9 cellular contexts compared by ENCODE assay signal in the genomic region with DNA sequence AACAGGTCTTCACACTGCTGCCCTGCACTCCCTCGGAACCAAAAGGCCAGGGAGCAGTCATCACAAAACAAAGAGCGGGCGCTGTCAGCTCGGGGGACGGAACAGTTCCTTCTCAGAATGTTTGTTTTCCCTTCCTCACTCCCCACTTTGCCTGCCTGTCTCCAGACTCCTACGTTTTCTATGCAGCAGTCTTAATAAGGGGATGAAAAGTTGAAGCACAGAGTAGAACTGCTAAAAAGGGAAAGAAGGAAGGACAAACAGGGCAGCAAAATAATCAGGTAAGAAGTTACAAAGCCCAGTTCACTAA. TPM values are rescaled to one million over a fixed set of nuclear protein-coding genes. Genes with fewer than 3 reads are reported as not detected.
DNase-seq lines count a peak whose midpoint lies in the region; ATAC-seq and TF ChIP-seq lines count a peak whose summit lies in the region.
"Had no signal": no experiment of that assay in that cellular context is flagged by ENCODE, and none has a peak within 500 bp of the region (broad histone marks: within the 10 kb centered on the region; RNA-seq: fewer than 3 reads in every experiment).

No MANE protein-coding gene starts in this region.

- H3K27ac ChIP-seq in HEK293 (ENCODE audit: extremely low read depth, low read depth, low read length) (peak overlapping the region; percentile 52; the same call in 1 of the 2 replicates), iPS DF 6.9 (ENCODE audit: low read length) (no peak overlapping the region), smooth muscle cell (ENCODE audit: low read depth) (peak overlapping the region; percentile 60)

- peak overlapping the region; percentile 99 for H3K4me2 ChIP-seq in smooth muscle cell

- H3K27ac Mint-ChIP-seq in activated naive CD4-positive, alpha-beta T cell treated with anti-CD3 and anti-CD28 coated beads, Interleukin-2, amount 50 U/mL, for 72 hours = peak overlapping the region; percentile 12 to 83

- peaks cover 6% of the 10 kb centered on the region for H3K4me1 ChIP-seq in HEK293 (ENCODE audit: control insufficient read depth, insufficient read depth, low read length)
- 0 out of 2 replicates have a peak, but pooled peaks cover 1% of the 10 kb centered on the region for H3K4me1 ChIP-seq in iPS DF 6.9 (ENCODE audit: control insufficient read depth, insufficient read depth, low read length)
- peaks cover 11% of the 10 kb centered on the region for H3K4me1 ChIP-seq in smooth muscle cell (ENCODE audit: low read depth)

- no peak for ATAC-seq in activated naive CD4-positive, alpha-beta T cell treated with anti-CD3 and anti-CD28 coated beads, Interleukin-2, amount 50 U/mL, for 72 hours
- ATAC-seq in HG02970 (IDR thresholded peaks at IDR 0.05; ENCODE audit: low FRiP score, unreplicated experiment) = no peak

- POLR2A ChIA-PET in HEK293 (lab: Yijun Ruan, JAX) = interaction anchor here (0.6 to 1.6 kb wide), 3 partner anchors 8 to 79 kb away, joined by 3 to 4 read pairs (median 3); no protein-coding TSS in a partner anchor

- peaks cover 7% of the 10 kb centered on the region in 2 donors for H3K36me3 Mint-ChIP-seq in activated naive CD4-positive, alpha-beta T cell treated with anti-CD3 and anti-CD28 coated beads, Interleukin-2, amount 50 U/mL, for 72 hours

- H3K27me3 ChIP-seq in iPS DF 6.9 (ENCODE audit: control insufficient read depth, insufficient read depth, low read length) (no peaks in the 10 kb centered on the region; the same call in 1 of the 2 replicates), smooth muscle cell (ENCODE audit: low read depth) (no peaks in the 10 kb centered on the region)

- WGBS in iPS DF 6.9 (ENCODE audit: insufficient coverage, insufficient read length) = no CpG with 5 or more reads among the region's 6 CpGs
- WGBS in smooth muscle cell (ENCODE audit: low lambda C conversion rate) = 1% methylated on average over 6 of the region's 6 CpGs

- CTCF ChIA-PET in HEK293 (lab: Yijun Ruan, JAX) = interaction anchor here (0.9 to 2.9 kb wide), 3 partner anchors 12 to 53 kb away, joined by 3 to 12 read pairs (median 3); no protein-coding TSS in a partner anchor

- peak overlapping the region; percentile 61 for H3K9ac ChIP-seq in smooth muscle cell (ENCODE audit: low read depth)

- peak overlapping the region; percentile 67 for H3K4me3 ChIP-seq in HEK293 (ENCODE audit: low read depth, low read length)
- peak overlapping the region; percentile 66; the same call in 1 of the 2 replicates for H3K4me3 ChIP-seq in iPS DF 6.9 (ENCODE audit: low read length)
- H3K4me3 ChIP-seq in smooth muscle cell = peak overlapping the region; percentile 93

- H3F3A ChIP-seq in smooth muscle cell (ENCODE audit: low read depth) = peaks cover 8% of the 10 kb centered on the region

- H3K79me2 ChIP-seq in smooth muscle cell (ENCODE audit: low read depth) = peaks cover 9% of the 10 kb centered on the region

- peak overlapping the region; percentile 95 for H2AFZ ChIP-seq in smooth muscle cell (ENCODE audit: low read depth)

- DNase-seq in activated naive CD4-positive, alpha-beta T cell treated with anti-CD3 and anti-CD28 coated beads, Interleukin-2, amount 50 U/mL, for 72 hours (ENCODE audit: low spot score in 2 of 2) = no peak
- DNase-seq in iPS DF 6.9 (ENCODE audit: low read depth, low spot score) (no peak), smooth muscle cell (lab: John Stamatoyannopoulos, UW; ENCODE audit: unreplicated experiment) (no peak), EL (no peak), HPDE6-E6E7 (ENCODE audit: extremely low spot score) (no peak), NCI-H2227 treated with DMSO at 0.1 percent for 48 hours (lab: John Stamatoyannopoulos, UW) (no peak)
- DNase-seq: activated CD4-positive, alpha-beta T cell treated with anti-CD3 and anti-CD28 coated beads, Interleukin-2, amount 50 U/mL, for 4 hours had no signal

- H3K36me3 ChIP-seq in HEK293 (ENCODE audit: control insufficient read depth in 2 of 2, insufficient read depth in 1 of 2, low read length in 2 of 2) (no peaks in the 10 kb centered on the region), iPS DF 6.9 (ENCODE audit: control insufficient read depth, insufficient read depth, low read length) (no peaks in the 10 kb centered on the region), smooth muscle cell (ENCODE audit: low read depth) (no peaks in the 10 kb centered on the region)

- TF ChIP-seq CTCF in HEK293 (tag by site-specific recombination; IDR thresholded peaks at IDR 0.05) (peak; percentile 3; the same call in 1 of the 2 replicates), smooth muscle cell (IDR thresholded peaks at IDR 0.05; ENCODE audit: borderline replicate concordance, insufficient read depth, poor library complexity, severe bottlenecking) (no peak)

- no peaks in the 10 kb centered on the region for H3K9me3 Mint-ChIP-seq in activated naive CD4-positive, alpha-beta T cell treated with anti-CD3 and anti-CD28 coated beads, Interleukin-2, amount 50 U/mL, for 72 hours

- H3K9me3 ChIP-seq in HEK293 (ENCODE audit: control insufficient read depth, insufficient read depth, low read depth, low read length) (no peaks in the 10 kb centered on the region), iPS DF 6.9 (ENCODE audit: control insufficient read depth, insufficient read depth, low read length) (no peaks in the 10 kb centered on the region), smooth muscle cell (replicated peaks; ENCODE audit: low read depth) (no peaks in the 10 kb centered on the region)

- H4K20me1 ChIP-seq in smooth muscle cell (ENCODE audit: low read depth) = peaks cover 28% of the 10 kb centered on the region

TF ChIP-seq in HEK293, 187 proteins besides CTCF, POLR2A, EP300 and RAD21 (continues in another document):
- TF ChIP-seq ZNF211 (tag by site-specific recombination; IDR thresholded peaks at IDR 0.05; ENCODE audit: low read depth) (no peak), ZNF214 (tag by site-specific recombination; IDR thresholded peaks at IDR 0.05; ENCODE audit: borderline replicate concordance) (no peak), ZBTB8A (tag by site-specific recombination; IDR thresholded peaks at IDR 0.05) (peak; percentile 83; the same call in 1 of the 2 replicates), SP7 (tag by site-specific recombination; IDR thresholded peaks at IDR 0.05) (no peak), ZNF585B (tag by site-specific recombination; IDR thresholded peaks at IDR 0.05) (no peak), ZBTB20 (tag by site-specific recombination; IDR thresholded peaks at IDR 0.05) (peak; percentile 31; the same call in 1 of the 2 replicates), SETDB1 (IDR thresholded peaks at IDR 0.05; ENCODE audit: insufficient read length, low read length) (no peak), TCF7L2 (IDR thresholded peaks at IDR 0.05; ENCODE audit: borderline replicate concordance, low read depth, low read length) (0 out of 2 replicates have a peak, but pooled peaks have one; percentile 1), BCL11A (tag by site-specific recombination; IDR thresholded peaks at IDR 0.05; ENCODE audit: low read depth) (no peak), ZBTB17 (tag by site-specific recombination; IDR thresholded peaks at IDR 0.05) (peak; percentile 73), ZFP37 (tag by site-specific recombination; IDR thresholded peaks at IDR 0.05) (peak; percentile 9; the same call in 1 of the 2 replicates), ZNF335 (tag by site-specific recombination; conservative IDR thresholded peaks at IDR 0.05) (peak; percentile 69), BCL11B (tag by site-specific recombination; IDR thresholded peaks at IDR 0.05; ENCODE audit: low read depth) (no peak), ZNF785 (tag by site-specific recombination; IDR thresholded peaks at IDR 0.05) (no peak)
- TF ChIP-seq, protein P1, sequence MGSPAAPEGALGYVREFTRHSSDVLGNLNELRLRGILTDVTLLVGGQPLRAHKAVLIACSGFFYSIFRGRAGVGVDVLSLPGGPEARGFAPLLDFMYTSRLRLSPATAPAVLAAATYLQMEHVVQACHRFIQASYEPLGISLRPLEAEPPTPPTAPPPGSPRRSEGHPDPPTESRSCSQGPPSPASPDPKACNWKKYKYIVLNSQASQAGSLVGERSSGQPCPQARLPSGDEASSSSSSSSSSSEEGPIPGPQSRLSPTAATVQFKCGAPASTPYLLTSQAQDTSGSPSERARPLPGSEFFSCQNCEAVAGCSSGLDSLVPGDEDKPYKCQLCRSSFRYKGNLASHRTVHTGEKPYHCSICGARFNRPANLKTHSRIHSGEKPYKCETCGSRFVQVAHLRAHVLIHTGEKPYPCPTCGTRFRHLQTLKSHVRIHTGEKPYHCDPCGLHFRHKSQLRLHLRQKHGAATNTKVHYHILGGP (tag by site-specific recombination; IDR thresholded peaks at IDR 0.05) = no peak
- TF ChIP-seq, protein P2, sequence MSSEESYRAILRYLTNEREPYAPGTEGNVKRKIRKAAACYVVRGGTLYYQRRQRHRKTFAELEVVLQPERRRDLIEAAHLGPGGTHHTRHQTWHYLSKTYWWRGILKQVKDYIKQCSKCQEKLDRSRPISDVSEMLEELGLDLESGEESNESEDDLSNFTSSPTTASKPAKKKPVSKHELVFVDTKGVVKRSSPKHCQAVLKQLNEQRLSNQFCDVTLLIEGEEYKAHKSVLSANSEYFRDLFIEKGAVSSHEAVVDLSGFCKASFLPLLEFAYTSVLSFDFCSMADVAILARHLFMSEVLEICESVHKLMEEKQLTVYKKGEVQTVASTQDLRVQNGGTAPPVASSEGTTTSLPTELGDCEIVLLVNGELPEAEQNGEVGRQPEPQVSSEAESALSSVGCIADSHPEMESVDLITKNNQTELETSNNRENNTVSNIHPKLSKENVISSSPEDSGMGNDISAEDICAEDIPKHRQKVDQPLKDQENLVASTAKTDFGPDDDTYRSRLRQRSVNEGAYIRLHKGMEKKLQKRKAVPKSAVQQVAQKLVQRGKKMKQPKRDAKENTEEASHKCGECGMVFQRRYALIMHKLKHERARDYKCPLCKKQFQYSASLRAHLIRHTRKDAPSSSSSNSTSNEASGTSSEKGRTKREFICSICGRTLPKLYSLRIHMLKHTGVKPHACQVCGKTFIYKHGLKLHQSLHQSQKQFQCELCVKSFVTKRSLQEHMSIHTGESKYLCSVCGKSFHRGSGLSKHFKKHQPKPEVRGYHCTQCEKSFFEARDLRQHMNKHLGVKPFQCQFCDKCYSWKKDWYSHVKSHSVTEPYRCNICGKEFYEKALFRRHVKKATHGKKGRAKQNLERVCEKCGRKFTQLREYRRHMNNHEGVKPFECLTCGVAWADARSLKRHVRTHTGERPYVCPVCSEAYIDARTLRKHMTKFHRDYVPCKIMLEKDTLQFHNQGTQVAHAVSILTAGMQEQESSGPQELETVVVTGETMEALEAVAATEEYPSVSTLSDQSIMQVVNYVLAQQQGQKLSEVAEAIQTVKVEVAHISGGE (tag by site-specific recombination; conservative IDR thresholded peaks at IDR 0.05; ENCODE audit: low read depth) = peak; percentile 85

RNA-seq across cellular contexts. Expression of gene GPR161, which starts 0.7 kb away (rescaled TPM):
- under 1 TPM; 0.34 to 0.53 TPM for total RNA-seq in activated naive CD4-positive, alpha-beta T cell treated with anti-CD3 and anti-CD28 coated beads, Interleukin-2, amount 50 U/mL, for 72 hours
- 9.7 and 9.9 TPM in 2 replicates for total RNA-seq in smooth muscle cell
- 23.3 and 25.4 TPM in 2 replicates for polyA plus RNA-seq in smooth muscle cell

RNA-seq across cellular contexts. Expression of gene TIPRL, which starts 41.3 kb away (rescaled TPM):
- total RNA-seq in activated naive CD4-positive, alpha-beta T cell treated with anti-CD3 and anti-CD28 coated beads, Interleukin-2, amount 50 U/mL, for 72 hours = 10 to 100 TPM; 40.7 to 82.2 TPM
- 33.4 and 45.9 TPM in 2 replicates for total RNA-seq in smooth muscle cell
- 31.0 and 38.9 TPM in 2 replicates for polyA plus RNA-seq in smooth muscle cell
